In genomic region chr20:56433880-56434255, GRCh38 we compare ENCODE assay signal across 1 cellular context.
TF ChIP-seq lines count a peak whose summit lies in the region.

No MANE protein-coding gene starts in this region.

TF ChIP-seq in HEK293T, 16 proteins besides CTCF, POLR2A, EP300 and RAD21 (continued from another document):
- no peak for TF ChIP-seq BHLHE40 (IDR thresholded peaks at IDR 0.05; ENCODE audit: borderline replicate concordance)
- TF ChIP-seq ELF4 (IDR thresholded peaks at IDR 0.05) = no peak
- no peak for TF ChIP-seq FOXK2 (IDR thresholded peaks at IDR 0.05)
- TF ChIP-seq CTBP1 (IDR thresholded peaks at IDR 0.05; ENCODE audit: borderline replicate concordance) = no peak
- no peak for TF ChIP-seq SUZ12 (IDR thresholded peaks at IDR 0.05)
